1 cellular context compared by ENCODE assay signal in the genomic region with DNA sequence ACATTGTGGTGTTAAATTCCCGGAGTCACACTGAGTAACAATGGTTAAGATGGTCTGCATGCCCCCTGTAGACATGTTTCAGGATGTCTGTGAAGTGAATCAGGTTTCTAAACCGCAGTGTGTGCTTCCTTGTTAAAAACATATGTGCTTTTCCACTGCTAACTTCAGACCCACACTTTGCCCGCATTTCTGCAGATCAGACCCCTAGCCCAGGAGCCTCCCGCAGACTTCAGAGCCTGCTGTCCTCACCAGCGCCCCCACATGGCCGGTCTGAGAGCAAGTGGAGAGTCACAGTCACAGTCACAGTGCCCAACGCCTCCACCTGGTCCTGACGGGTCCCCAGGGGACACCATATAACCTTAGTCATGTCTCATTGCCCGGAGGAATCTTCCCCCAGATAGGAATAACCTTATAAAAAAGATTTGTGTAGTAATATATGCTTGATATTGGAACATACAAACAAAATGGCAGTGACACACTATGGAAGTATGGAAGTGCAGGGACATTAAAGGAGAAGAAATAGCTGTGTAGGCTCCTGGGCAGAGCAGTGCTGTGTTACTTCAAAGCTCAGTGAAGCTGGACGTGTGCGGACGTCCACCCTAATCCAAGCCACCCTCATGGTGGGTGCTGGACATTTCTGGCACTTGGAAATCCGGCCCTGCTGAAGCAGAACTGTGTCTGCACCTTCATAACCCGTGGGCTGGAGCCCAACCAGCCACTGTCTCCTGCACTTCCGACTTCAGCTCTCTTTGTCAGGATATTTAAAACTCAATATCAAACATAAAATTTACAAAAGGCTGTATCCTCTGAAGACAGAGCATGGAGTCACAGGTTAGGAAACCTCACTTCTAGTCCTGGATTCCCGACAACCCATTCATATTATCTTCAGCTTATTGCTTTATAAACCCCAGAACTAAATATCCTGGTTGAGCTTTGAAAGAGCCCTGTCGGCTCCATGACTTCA.
TF ChIP-seq lines count a peak whose summit lies in the region.

No MANE protein-coding gene starts in this region.

TF ChIP-seq in IMR-90, 13 proteins besides CTCF, POLR2A, EP300 and RAD21:
- TF ChIP-seq SMC3 (IDR thresholded peaks at IDR 0.05; ENCODE audit: low read depth, low read length) (peak; percentile 10; the same call in 1 of the 2 replicates), NFE2L2 (IDR thresholded peaks at IDR 0.05; ENCODE audit: low read depth, low read length) (no peak), CHD1 (IDR thresholded peaks at IDR 0.05; ENCODE audit: low read depth, low read length) (no peak)
